In the genomic region with DNA sequence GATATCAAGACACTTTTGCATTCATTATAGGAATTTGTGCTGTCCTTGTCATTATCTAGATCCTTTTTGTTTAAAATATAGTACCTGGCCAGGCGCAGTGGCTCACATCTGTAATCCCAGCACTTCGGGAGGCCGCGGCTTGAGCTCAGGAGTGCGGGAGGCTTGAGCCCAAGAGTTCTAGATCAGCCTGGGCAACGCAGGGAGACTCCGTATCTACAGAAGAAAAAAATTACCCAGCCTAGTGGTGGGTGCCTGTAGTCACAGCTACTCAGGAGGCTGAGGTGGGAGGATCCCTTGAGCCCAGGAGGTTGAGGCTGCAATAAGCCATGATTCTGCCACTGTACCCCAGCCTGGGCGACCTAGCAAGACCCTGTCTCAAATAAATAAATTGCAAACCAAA, we compare ENCODE assay signal across 6 cellular contexts. TPM values are rescaled to one million over a fixed set of nuclear protein-coding genes. Genes with fewer than 3 reads are reported as not detected.
DNase-seq lines count a peak whose midpoint lies in the region; ATAC-seq, FAIRE-seq and TF ChIP-seq lines count a peak whose summit lies in the region.

No MANE protein-coding gene starts in this region.

- H4K5ac ChIP-seq in H1 (ENCODE audit: insufficient read length, low read depth, low read length) = peak overlapping the region; percentile 76

- no peak overlapping the region for H2AK5ac ChIP-seq in H1 (ENCODE audit: low read depth, low read length)

- H3K36me3 ChIP-seq in H1 (ENCODE audit: control insufficient read depth in 2 of 4, insufficient read depth in 4 of 4, low read length in 3 of 4) (no peaks in the 10 kb centered on the region), skeletal muscle tissue (ENCODE audit: control insufficient read depth in 3 of 3, insufficient read depth in 3 of 3, low read length in 3 of 3) (no peaks in the 10 kb centered on the region)

- ATAC-seq in HG02759 (IDR thresholded peaks at IDR 0.05; ENCODE audit: unreplicated experiment) = no peak

- H3K18ac ChIP-seq in H1 (ENCODE audit: extremely low read depth, low read length) = no peak overlapping the region

- POLR2A ChIA-PET in AG04449 (lab: Yijun Ruan, JAX) = no interaction called here
- POLR2A ChIA-PET in H1 (lab: Charles Lee; ENCODE audit: partially characterized antibody) = interaction anchor here (0.7 kb wide), 1 partner anchor 53 kb away, joined by 3 read pairs; the partner anchor contains the start of gene AVPI1

- H4K91ac ChIP-seq in H1 (replicated peaks; ENCODE audit: insufficient read length, low read length) = no peak overlapping the region

- TF ChIP-seq POLR2A in H1 (IDR thresholded peaks at IDR 0.05; ENCODE audit: control extremely low read depth in 1 of 2, low read depth in 2 of 2, low read length in 2 of 2) = no peak

- no peak overlapping the region for H2BK15ac ChIP-seq in H1 (ENCODE audit: low read length)

- H4K8ac ChIP-seq in H1 (ENCODE audit: extremely low read depth, insufficient read depth, low read length) = no peak overlapping the region; the same call in 1 of the 2 replicates

- H3K9ac ChIP-seq in H1 (replicated peaks in 1 of 4; ENCODE audit: extremely low read depth in 1 of 4, low read depth in 3 of 4, low read length in 3 of 4) (no peak overlapping the region), skeletal muscle tissue (ENCODE audit: low read depth in 1 of 3, low read length in 3 of 3) (peak overlapping the region; percentile 79 to 85 (median 79))

- H3K27me3 ChIP-seq in H1 (replicated peaks in 1 of 4; ENCODE audit: control insufficient read depth in 3 of 4, extremely low read depth in 1 of 4, insufficient read depth in 3 of 4, low read length in 3 of 4) = no peaks in the 10 kb centered on the region
- no peaks in the 10 kb centered on the region for H3K27me3 ChIP-seq in skeletal muscle tissue (ENCODE audit: control insufficient read depth in 3 of 3, insufficient read depth in 3 of 3, low read length in 3 of 3)

- no peaks in the 10 kb centered on the region for H3K9me3 ChIP-seq in H1 (ENCODE audit: insufficient read depth in 2 of 2, low read depth in 1 of 2, low read length in 1 of 2)
- no peaks in the 10 kb centered on the region for H3K9me3 ChIP-seq in skeletal muscle tissue (ENCODE audit: control insufficient read depth in 3 of 3, low read length in 3 of 3)

- TF ChIP-seq CTCF in AG04449 (IDR thresholded peaks at IDR 0.05; ENCODE audit: insufficient read depth, low read length, missing control alignments) (no peak), H1 (IDR thresholded peaks at IDR 0.05; ENCODE audit: control extremely low read depth in 1 of 3, insufficient read depth in 1 of 3, low read depth in 1 of 3, low read length in 3 of 3) (peak in 2 of 3 experiments; percentile 8 to 26; a peak in 2 of 4 replicates)

- H3K4me2 ChIP-seq in H1 (ENCODE audit: insufficient read depth in 1 of 2, low read depth in 2 of 2, low read length in 2 of 2) = peak overlapping the region; percentile 68 to 75

- peaks cover 0 to 4% (median 1%) of the 10 kb centered on the region in 4 experiments; a peak in 2 of 7 replicates for H3K4me1 ChIP-seq in H1 (replicated peaks in 1 of 4; ENCODE audit: control insufficient read depth in 3 of 4, insufficient read depth in 4 of 4, low read length in 3 of 4)
- H3K4me1 ChIP-seq in skeletal muscle tissue (ENCODE audit: control insufficient read depth in 3 of 3, insufficient read depth in 3 of 3, low read length in 3 of 3) = peaks cover 7 to 9% (median 7%) of the 10 kb centered on the region in 3 donors

- no peak for TF ChIP-seq EP300 in H1 (IDR thresholded peaks at IDR 0.05; ENCODE audit: borderline replicate concordance in 1 of 2, low read depth in 2 of 2, low read length in 2 of 2)

- H3K56ac ChIP-seq in H1 (replicated peaks; ENCODE audit: insufficient read length, low read depth, low read length) = no peak overlapping the region

- CTCF ChIA-PET in AG04449 (lab: Yijun Ruan, JAX) (interaction anchor here (1.1 kb wide), 1 partner anchor 49 kb away, joined by 3 read pairs; no protein-coding TSS in a partner anchor), H1 (lab: Charles Lee; ENCODE audit: partially characterized antibody) (interaction anchor here (1.0 kb wide), 1 partner anchor 13 kb away, joined by 3 read pairs; no protein-coding TSS in a partner anchor)

- H3K79me2 ChIP-seq in H1 (ENCODE audit: control insufficient read depth in 1 of 2, insufficient read depth in 2 of 2, low read length in 2 of 2) = peaks cover 0 to 11% of the 10 kb centered on the region in 2 experiments; a peak in 2 of 4 replicates

- DNase-seq in AG04449 (ENCODE audit: low read depth, low spot score) (no peak), NCI-H510A (lab: John Stamatoyannopoulos, UW) (peak; percentile 36), H1 (ENCODE audit: low read depth in 1 of 2, low spot score in 2 of 2) (no peak), NCI-H2107 treated with DMSO at 0.1 percent for 48 hours (lab: John Stamatoyannopoulos, UW; ENCODE audit: unreplicated experiment) (no peak)

- H3K4me3 ChIP-seq in AG04449 (ENCODE audit: low read depth, low read length) (peak overlapping the region; percentile 88), H1 (ENCODE audit: extremely low read depth in 1 of 4, insufficient read depth in 2 of 4, low read depth in 3 of 4, low read length in 4 of 4) (peak overlapping the region; percentile 78 to 96 (median 94); a peak in 6 of 8 replicates), skeletal muscle tissue (ENCODE audit: low read length in 3 of 3) (peak overlapping the region; percentile 91 to 93 (median 92))

- H4K20me1 ChIP-seq in H1 (replicated peaks in 1 of 2; ENCODE audit: control insufficient read depth in 1 of 2, insufficient read depth in 2 of 2, low read length in 2 of 2) = no peaks in the 10 kb centered on the region

- 88% methylated on average over 8 of the region's 8 CpGs; no CpG with 5 or more reads in 1 of the 2 experiments for WGBS in H1 (ENCODE audit: extremely low coverage in 1 of 2, insufficient coverage in 1 of 2, insufficient read length in 1 of 2, insufficient replicate concordance in 2 of 2, low coverage in 1 of 2, low lambda C conversion rate in 2 of 2, missing lambda C conversion rate in 1 of 2), 2 experiments

- H2BK20ac ChIP-seq in H1 (ENCODE audit: low read length) = no peak overlapping the region

- no peak overlapping the region for H2BK12ac ChIP-seq in H1 (ENCODE audit: low read depth, low read length)

- TF ChIP-seq RAD21 in H1 (IDR thresholded peaks at IDR 0.05 in 1 of 2, conservative IDR thresholded peaks at IDR 0.05 in 1 of 2; ENCODE audit: low read depth in 2 of 2, low read length in 2 of 2) = no peak

- FAIRE-seq in H1 (lab: Jason Lieb, UNC) = no peak

- no peak overlapping the region for H2BK5ac ChIP-seq in H1 (ENCODE audit: low read depth, low read length)

- no peak overlapping the region for H3K14ac ChIP-seq in H1 (ENCODE audit: insufficient read length)

- H3K23ac ChIP-seq in H1 (ENCODE audit: insufficient read length) = no peak overlapping the region

- 0 out of 2 replicates have a peak overlapping the region, but pooled peaks have one; percentile 11 for H2AFZ ChIP-seq in H1 (ENCODE audit: low read length)

- no peaks in the 10 kb centered on the region for H3K79me1 ChIP-seq in H1 (ENCODE audit: low read depth, low read length)

- H3K27ac ChIP-seq in H1 (ENCODE audit: low read depth, low read length) (peak overlapping the region; percentile 27; the same call in 1 of the 2 replicates), skeletal muscle tissue (ENCODE audit: low read depth, low read length) (peak overlapping the region; percentile 48)

- no peaks in the 10 kb centered on the region; the same call in 1 of the 2 replicates for H3K23me2 ChIP-seq in H1 (ENCODE audit: low read depth, low read length)

- H2BK120ac ChIP-seq in H1 (replicated peaks; ENCODE audit: low read depth, low read length) = no peak overlapping the region

- H3K4ac ChIP-seq in H1 (replicated peaks; ENCODE audit: insufficient read length, low read depth, low read length) = no peak overlapping the region

RNA-seq across cellular contexts. Expression of gene MORN4, which starts 0.6 kb away (rescaled TPM):
- total RNA-seq in H1 (2021; fragmentation: NEBNext Ultra II Directional; extraction: Animal tissue kit (Norgen Biotek cat#: 25700)) = 10.6 and 13.6 TPM in 2 replicates
- polyA plus RNA-seq in H1 (2011; rRNA removed) = 20.2 and 22.0 TPM in 2 replicates
- polyA plus RNA-seq in H1 (2011; cell fraction: cytosol; rRNA removed) = 26.0 TPM
- 11.3 TPM for polyA plus RNA-seq in H1 (2011; cell fraction: nucleus; rRNA removed)
- 17.4 to 20.9 TPM (median 19.5 TPM) in 4 replicates for polyA plus RNA-seq in H1 (2012, experiment 1 of 2)
- 13.1 TPM for polyA plus RNA-seq in H1 (2012, experiment 2 of 2)
- polyA plus RNA-seq in H1 (2013, experiment 1 of 2) = 10.3 TPM
- 10.6 TPM for polyA plus RNA-seq in H1 (2013, experiment 2 of 2)
- polyA minus RNA-seq in H1 (2011; rRNA and poly(A)+ RNA removed) = 13.7 and 14.7 TPM in 2 replicates
- polyA minus RNA-seq in H1 (2011; cell fraction: cytosol; rRNA and poly(A)+ RNA removed) = 9.4 TPM
- polyA minus RNA-seq in H1 (2011; cell fraction: nucleus; rRNA and poly(A)+ RNA removed) = 5.1 TPM
- 1.0 TPM for total RNA-seq in skeletal muscle tissue

RNA-seq across cellular contexts. Expression of gene PI4K2A, which starts 6.5 kb away (rescaled TPM):
- total RNA-seq in H1 (2021; fragmentation: NEBNext Ultra II Directional; extraction: Animal tissue kit (Norgen Biotek cat#: 25700)) = 21.9 and 22.9 TPM in 2 replicates
- polyA plus RNA-seq in H1 (2011; rRNA removed) = 20.7 and 21.9 TPM in 2 replicates
- polyA plus RNA-seq in H1 (2011; cell fraction: cytosol; rRNA removed) = 21.3 TPM
- polyA plus RNA-seq in H1 (2011; cell fraction: nucleus; rRNA removed) = 19.3 TPM
- 16.0 to 18.4 TPM (median 17.1 TPM) in 4 replicates for polyA plus RNA-seq in H1 (2012, experiment 1 of 2)
- 23.0 TPM for polyA plus RNA-seq in H1 (2012, experiment 2 of 2)
- polyA plus RNA-seq in H1 (2013, experiment 1 of 2) = 13.9 TPM
- 13.3 TPM for polyA plus RNA-seq in H1 (2013, experiment 2 of 2)
- polyA minus RNA-seq in H1 (2011; rRNA and poly(A)+ RNA removed) = 19.3 and 21.0 TPM in 2 replicates
- 8.1 TPM for polyA minus RNA-seq in H1 (2011; cell fraction: cytosol; rRNA and poly(A)+ RNA removed)
- polyA minus RNA-seq in H1 (2011; cell fraction: nucleus; rRNA and poly(A)+ RNA removed) = 12.1 TPM
- 5.2 TPM for total RNA-seq in skeletal muscle tissue

RNA-seq across cellular contexts. Expression of gene C10orf62, which starts 44.4 kb away (rescaled TPM):
- total RNA-seq in H1 (2021; fragmentation: NEBNext Ultra II Directional; extraction: Animal tissue kit (Norgen Biotek cat#: 25700)) = not detected in 2 replicates
- 0.05 TPM in 1 of 2 replicates, not detected in the other for polyA plus RNA-seq in H1 (2011; rRNA removed)
- 0.08 TPM for polyA plus RNA-seq in H1 (2011; cell fraction: cytosol; rRNA removed)
- 0.09 TPM for polyA plus RNA-seq in H1 (2011; cell fraction: nucleus; rRNA removed)
- polyA plus RNA-seq in H1 (2012, experiment 1 of 2) = not detected in 4 replicates
- polyA plus RNA-seq in H1 (2012, experiment 2 of 2) = not detected
- not detected for polyA plus RNA-seq in H1 (2013, experiment 1 of 2)
- not detected for polyA plus RNA-seq in H1 (2013, experiment 2 of 2)
- polyA minus RNA-seq in H1 (2011; rRNA and poly(A)+ RNA removed) = 0.16 and 0.41 TPM in 2 replicates
- not detected for polyA minus RNA-seq in H1 (2011; cell fraction: cytosol; rRNA and poly(A)+ RNA removed)
- polyA minus RNA-seq in H1 (2011; cell fraction: nucleus; rRNA and poly(A)+ RNA removed) = not detected
- under 0.01 TPM for total RNA-seq in skeletal muscle tissue

RNA-seq across cellular contexts. Expression of gene HOGA1, which starts 49.7 kb away (rescaled TPM):
- 0.28 and 0.29 TPM in 2 replicates for total RNA-seq in H1 (2021; fragmentation: NEBNext Ultra II Directional; extraction: Animal tissue kit (Norgen Biotek cat#: 25700))
- 0.57 and 1.00 TPM in 2 replicates for polyA plus RNA-seq in H1 (2011; rRNA removed)
- 0.53 TPM for polyA plus RNA-seq in H1 (2011; cell fraction: cytosol; rRNA removed)
- polyA plus RNA-seq in H1 (2011; cell fraction: nucleus; rRNA removed) = 0.47 TPM
- polyA plus RNA-seq in H1 (2012, experiment 1 of 2) = 0.19 to 0.74 TPM (median 0.51 TPM) in 4 replicates
- polyA plus RNA-seq in H1 (2012, experiment 2 of 2) = 0.42 TPM
- 0.26 TPM for polyA plus RNA-seq in H1 (2013, experiment 1 of 2)
- polyA plus RNA-seq in H1 (2013, experiment 2 of 2) = 0.17 TPM
- 0.50 and 0.63 TPM in 2 replicates for polyA minus RNA-seq in H1 (2011; rRNA and poly(A)+ RNA removed)
- not detected for polyA minus RNA-seq in H1 (2011; cell fraction: cytosol; rRNA and poly(A)+ RNA removed)
- polyA minus RNA-seq in H1 (2011; cell fraction: nucleus; rRNA and poly(A)+ RNA removed) = 0.80 TPM
- 1.6 TPM for total RNA-seq in skeletal muscle tissue

RNA-seq across cellular contexts. Expression of gene AVPI1, which starts 53.1 kb away (rescaled TPM):
- total RNA-seq in H1 (2021; fragmentation: NEBNext Ultra II Directional; extraction: Animal tissue kit (Norgen Biotek cat#: 25700)) = 7.8 and 9.0 TPM in 2 replicates
- 13.5 and 14.5 TPM in 2 replicates for polyA plus RNA-seq in H1 (2011; rRNA removed)
- 11.8 TPM for polyA plus RNA-seq in H1 (2011; cell fraction: cytosol; rRNA removed)
- 9.1 TPM for polyA plus RNA-seq in H1 (2011; cell fraction: nucleus; rRNA removed)
- 5.4 to 8.6 TPM (median 8.0 TPM) in 4 replicates for polyA plus RNA-seq in H1 (2012, experiment 1 of 2)
- 10.0 TPM for polyA plus RNA-seq in H1 (2012, experiment 2 of 2)
- 4.0 TPM for polyA plus RNA-seq in H1 (2013, experiment 1 of 2)
- polyA plus RNA-seq in H1 (2013, experiment 2 of 2) = 3.7 TPM
- polyA minus RNA-seq in H1 (2011; rRNA and poly(A)+ RNA removed) = 5.5 and 6.8 TPM in 2 replicates
- 11.9 TPM for polyA minus RNA-seq in H1 (2011; cell fraction: cytosol; rRNA and poly(A)+ RNA removed)
- 10.5 TPM for polyA minus RNA-seq in H1 (2011; cell fraction: nucleus; rRNA and poly(A)+ RNA removed)
- total RNA-seq in skeletal muscle tissue = 5.2 TPM

Comparison
In these comparisons a context has a peak if more than half of its experiments do, and no peak if none do; other contexts are left out.
1. H3K9ac ChIP-seq: peak in skeletal muscle tissue (3 of 3); none in H1 (0 of 4).
2. Peak in every context shown above with its lines, with median percentiles within 50 percentile points of each other: H3K4me3 ChIP-seq.